ENCODE assay signal across 8 cellular contexts in genomic region chr15:21324720-21325460, GRCh38.
DNase-seq lines count a peak whose midpoint lies in the region; ATAC-seq and TF ChIP-seq lines count a peak whose summit lies in the region.
"Not testable (repeated sequence)": the region's sequence is repeated elsewhere in the genome, so short reads cannot be mapped to it uniquely, and the experiment has no call there.

No MANE protein-coding gene starts in this region.

- TF ChIP-seq CTCF in PC-3 (conservative IDR thresholded peaks at IDR 0.05; ENCODE audit: low read depth, low read length): not testable (repeated sequence)

- H3K27me3 Mint-ChIP-seq in activated naive CD8-positive, alpha-beta T cell treated with anti-CD3 and anti-CD28 coated beads, Interleukin-2, amount 10 ng/mL, durations not matched to agents 7 days and 5 days; natural killer cell treated with Interleukin-12 subunit alpha and Interleukin-12 subunit beta and Interleukin-15 and Interleukin-18, amount 100 ng/mL, for 72 hours: not testable (repeated sequence)

- not testable (repeated sequence) for H3K27ac Mint-ChIP-seq in activated naive CD8-positive, alpha-beta T cell treated with anti-CD3 and anti-CD28 coated beads, Interleukin-2, amount 10 ng/mL, durations not matched to agents 7 days and 5 days; natural killer cell treated with Interleukin-12 subunit alpha and Interleukin-12 subunit beta and Interleukin-15 and Interleukin-18, amount 100 ng/mL, for 72 hours

- H3K9me2 ChIP-seq in PC-3 (replicated peaks; ENCODE audit: low read length): not testable (repeated sequence)

- not testable (repeated sequence) for H3K36me3 ChIP-seq in PC-3 (ENCODE audit: low read depth, low read length); aorta (ENCODE audit: control insufficient read depth in 1 of 2, insufficient read depth in 2 of 2, low read length in 1 of 2)

- DNase-seq in PC-3, left cardiac atrium: not testable (repeated sequence)
- DNase-seq in activated CD4-positive, alpha-beta T cell treated with anti-CD3 and anti-CD28 coated beads, Interleukin-2, amount 50 U/mL, for 48 hours: peak; percentile 4 to 9
- peak; percentile 38 to 58 for DNase-seq in activated T-cell treated with anti-CD3 and anti-CD28 coated beads, Interleukin-2, amount 50 U/mL, for 48 hours
- DNase-seq in activated naive CD8-positive, alpha-beta T cell treated with anti-CD3 and anti-CD28 coated beads, Interleukin-2, amount 10 ng/mL, durations not matched to agents 7 days and 5 days: peak; percentile 49
- DNase-seq in natural killer cell treated with Interleukin-12 subunit alpha and Interleukin-12 subunit beta and Interleukin-15 and Interleukin-18, amount 100 ng/mL, for 72 hours (ENCODE audit: low spot score): peak; percentile 71
- DNase-seq in stimulated activated CD4-positive, alpha-beta T cell treated with anti-CD3 and anti-CD28 coated beads, TNF-alpha, amount 100 ng/mL, for 24 hours (ENCODE audit: low read depth in 3 of 3): peak in 2 of 3 experiments; percentile 28 to 55
- DNase-seq in aorta: peak; percentile 25 to 49

- not testable (repeated sequence) for H3K9me3 ChIP-seq in PC-3 (ENCODE audit: low read length); aorta (ENCODE audit: control insufficient read depth, low read length)

- not testable (repeated sequence) for H3K9me3 Mint-ChIP-seq in activated naive CD8-positive, alpha-beta T cell treated with anti-CD3 and anti-CD28 coated beads, Interleukin-2, amount 10 ng/mL, durations not matched to agents 7 days and 5 days; natural killer cell treated with Interleukin-12 subunit alpha and Interleukin-12 subunit beta and Interleukin-15 and Interleukin-18, amount 100 ng/mL, for 72 hours

- not testable (repeated sequence) for H3F3A ChIP-seq in PC-3 (ENCODE audit: low read length, unreplicated experiment)

- POLR2A ChIA-PET in PC-3 (lab: Charles Lee; ENCODE audit: unreplicated experiment); activated naive CD8-positive, alpha-beta T cell treated with anti-CD3 and anti-CD28 coated beads, Interleukin-2, amount 10 ng/mL, durations not matched to agents 7 days and 5 days (lab: Charles Lee): not testable (repeated sequence)

- not testable (repeated sequence) for H3K27ac ChIP-seq in PC-3 (ENCODE audit: low read length); aorta (ENCODE audit: low read depth in 1 of 2, low read length in 2 of 2)

- H3K4me2 ChIP-seq in PC-3 (ENCODE audit: low read length): not testable (repeated sequence)

- H3K79me2 ChIP-seq in PC-3 (ENCODE audit: low read length): not testable (repeated sequence)

- CTCF ChIA-PET in PC-3 (lab: Charles Lee): interaction anchor here (0.7 kb wide), 1 partner anchor 40 kb away, joined by 3 read pairs; no protein-coding TSS in a partner anchor

- intact Hi-C loops in PC-3 (cut with micrococcal nuclease); left cardiac atrium (cut with DNase I); aorta (cut with DNase I): not testable (repeated sequence)

- not testable (repeated sequence) for H3K4me1 Mint-ChIP-seq in activated naive CD8-positive, alpha-beta T cell treated with anti-CD3 and anti-CD28 coated beads, Interleukin-2, amount 10 ng/mL, durations not matched to agents 7 days and 5 days; natural killer cell treated with Interleukin-12 subunit alpha and Interleukin-12 subunit beta and Interleukin-15 and Interleukin-18, amount 100 ng/mL, for 72 hours (ENCODE audit: low read depth in 2 of 2)

- WGBS in aorta, 2 donors: 40 to 41% methylated on average over 5 to 31 of the region's 68 CpGs

- H2AFZ ChIP-seq in PC-3 (ENCODE audit: low read length): not testable (repeated sequence)

- not testable (repeated sequence) for H4K20me1 ChIP-seq in PC-3 (ENCODE audit: low read length)

- not testable (repeated sequence) for BruUV-seq in PC-3 (replicated peaks; lab: Mats Ljungman, UMichigan)

- not testable (repeated sequence) for H3K4me1 ChIP-seq in PC-3 (ENCODE audit: insufficient read depth, low read length); aorta (ENCODE audit: control insufficient read depth in 1 of 2, insufficient read depth in 2 of 2, low read length in 2 of 2)

- H3K4me3 Mint-ChIP-seq in activated naive CD8-positive, alpha-beta T cell treated with anti-CD3 and anti-CD28 coated beads, Interleukin-2, amount 10 ng/mL, durations not matched to agents 7 days and 5 days: peak overlapping the region; percentile 53
- not testable (repeated sequence) for H3K4me3 Mint-ChIP-seq in natural killer cell treated with Interleukin-12 subunit alpha and Interleukin-12 subunit beta and Interleukin-15 and Interleukin-18, amount 100 ng/mL, for 72 hours

- H3K4me3 ChIP-seq in PC-3 (ENCODE audit: low read length); aorta (ENCODE audit: low read length in 2 of 2): not testable (repeated sequence)

- H3K27me3 ChIP-seq in PC-3 (ENCODE audit: low read length); aorta (ENCODE audit: control insufficient read depth in 1 of 2, insufficient read depth in 2 of 2, low read length in 1 of 2): not testable (repeated sequence)

- ATAC-seq in PC-3: peak; percentile 98
- peak; percentile 68 for ATAC-seq in activated naive CD8-positive, alpha-beta T cell treated with anti-CD3 and anti-CD28 coated beads, Interleukin-2, amount 10 ng/mL, durations not matched to agents 7 days and 5 days (ENCODE audit: low read depth)
- peak; percentile 90 to 99 for ATAC-seq in left cardiac atrium
- peak; percentile 66 to 98 for ATAC-seq in natural killer cell treated with Interleukin-12 subunit alpha and Interleukin-12 subunit beta and Interleukin-15 and Interleukin-18, amount 100 ng/mL, for 72 hours
- not testable (repeated sequence) for ATAC-seq in aorta (ENCODE audit: low FRiP score)

- not testable (repeated sequence) for H3K9ac ChIP-seq in PC-3 (ENCODE audit: low read length)

- H3K36me3 Mint-ChIP-seq in activated naive CD8-positive, alpha-beta T cell treated with anti-CD3 and anti-CD28 coated beads, Interleukin-2, amount 10 ng/mL, durations not matched to agents 7 days and 5 days; natural killer cell treated with Interleukin-12 subunit alpha and Interleukin-12 subunit beta and Interleukin-15 and Interleukin-18, amount 100 ng/mL, for 72 hours: not testable (repeated sequence)
